ENCODE assay signal across 8 cellular contexts in genomic region chr6:131061771-131062160, GRCh38.
DNase-seq lines count a peak whose midpoint lies in the region; ATAC-seq and TF ChIP-seq lines count a peak whose summit lies in the region.

No MANE protein-coding gene starts in this region.

- H3K4me3 ChIP-seq in NB4 (ENCODE audit: low read depth, low read length) (peak overlapping the region; percentile 66), duodenal mucosa (ENCODE audit: low read depth in 1 of 2, low read length in 2 of 2) (peak overlapping the region; percentile 78)

- peaks cover 26% of the 10 kb centered on the region for H3K36me3 Mint-ChIP-seq in nephron progenitor cell (ENCODE audit: low read depth)

- peak overlapping the region; percentile 2 for H3K27ac Mint-ChIP-seq in nephron progenitor cell

- peaks cover 9% of the 10 kb centered on the region for H3K27me3 Mint-ChIP-seq in nephron progenitor cell (ENCODE audit: low read depth, poor library complexity)

- H3K9me3 Mint-ChIP-seq in nephron progenitor cell, result peaks cover 26% of the 10 kb centered on the region

- H3K9me3 ChIP-seq in duodenal mucosa (ENCODE audit: control insufficient read depth in 1 of 2, low read length in 2 of 2), result peaks cover 0 to under 1% of the 10 kb centered on the region in 2 donors

- peak; percentile 17 for DNase-seq in CD1c-positive myeloid dendritic cell (ENCODE audit: extremely low spot score)
- DNase-seq in NB4 (ENCODE audit: low read depth), result peak; percentile 36
- DNase-seq in nephron progenitor cell, result no peak
- DNase-seq in NOMO-1 treated with DMSO at 0.1 percent for 48 hours (lab: John Stamatoyannopoulos, UW; ENCODE audit: unreplicated experiment), result no peak
- DNase-seq in NCI-H1436 treated with DMSO at 0.1 percent for 48 hours (lab: John Stamatoyannopoulos, UW), result no peak
- no peak for DNase-seq in activated gamma-delta T cell (lab: John Stamatoyannopoulos, UW)

- peaks cover 28% of the 10 kb centered on the region for H3K4me1 Mint-ChIP-seq in nephron progenitor cell

- TF ChIP-seq POLR2A in NB4 (IDR thresholded peaks at IDR 0.05; ENCODE audit: extremely low read depth, insufficient read length), result no peak

- H3K9ac ChIP-seq in duodenal mucosa (ENCODE audit: low read depth in 1 of 2, low read length in 2 of 2), result peak overlapping the region; percentile 4 to 69

- no peaks in the 10 kb centered on the region for H3K27me3 ChIP-seq in duodenal mucosa (ENCODE audit: control insufficient read depth in 1 of 2, insufficient read depth in 2 of 2, low read length in 2 of 2)

- no peaks in the 10 kb centered on the region for H3K36me3 ChIP-seq in duodenal mucosa (ENCODE audit: control insufficient read depth in 1 of 2, insufficient read depth in 2 of 2, low read length in 2 of 2)

- H3K27ac ChIP-seq in duodenal mucosa (ENCODE audit: low read depth, low read length), result no peak overlapping the region

- no peak for ATAC-seq in HG03520 (IDR thresholded peaks at IDR 0.05; ENCODE audit: unreplicated experiment)

- H3K4me1 ChIP-seq in duodenal mucosa (ENCODE audit: control insufficient read depth in 1 of 2, insufficient read depth in 2 of 2, low read length in 2 of 2), result peaks cover 18 to 34% of the 10 kb centered on the region in 2 donors

- peak overlapping the region; percentile 92 for H3K4me3 Mint-ChIP-seq in nephron progenitor cell

- TF ChIP-seq CTCF in NB4 (IDR thresholded peaks at IDR 0.05; ENCODE audit: low read depth, low read length), result no peak
- TF ChIP-seq CTCF in nephron progenitor cell (IDR thresholded peaks at IDR 0.05), result no peak

Comparison
In these comparisons a context has a peak if more than half of its experiments do, and no peak if none do; other contexts are left out.
1. DNase-seq: peak in CD1c-positive myeloid dendritic cell (single experiment) and NB4 (single experiment); none in nephron progenitor cell (single experiment), NOMO-1 treated with DMSO at 0.1 percent for 48 hours (single experiment), NCI-H1436 treated with DMSO at 0.1 percent for 48 hours (single experiment) and activated gamma-delta T cell (single experiment).